Comparison of ENCODE assay signal across 2 cellular contexts in genomic region chr2:2527162-2527561, GRCh38.
TF ChIP-seq lines count a peak whose summit lies in the region.

No MANE protein-coding gene starts in this region.

TF ChIP-seq in A549, 52 proteins besides CTCF, POLR2A, EP300 and RAD21:
- TF ChIP-seq MAFK (IDR thresholded peaks at IDR 0.05; ENCODE audit: partially characterized antibody) = peak; percentile 1
- TF ChIP-seq HOXB5 (CRISPR knock-in tag; IDR thresholded peaks at IDR 0.05) = no peak
TF ChIP-seq in A549: peak in this region for 1.

TF ChIP-seq in IMR-90, 13 proteins besides CTCF, POLR2A, EP300 and RAD21:
- TF ChIP-seq ELK1 (IDR thresholded peaks at IDR 0.05; ENCODE audit: borderline replicate concordance, low read depth, low read length) = no peak
- TF ChIP-seq MAFK (IDR thresholded peaks at IDR 0.05; ENCODE audit: low read depth, low read length) = no peak
- TF ChIP-seq RFX5 (IDR thresholded peaks at IDR 0.05; ENCODE audit: low read depth, low read length) = no peak
- no peak for TF ChIP-seq FOS (IDR thresholded peaks at IDR 0.05; ENCODE audit: low read depth, low read length)
- no peak for TF ChIP-seq BHLHE40 (IDR thresholded peaks at IDR 0.05; ENCODE audit: low read depth, low read length)
- no peak for TF ChIP-seq CHD1 (IDR thresholded peaks at IDR 0.05; ENCODE audit: low read depth, low read length)
- no peak for TF ChIP-seq NFE2L2 (IDR thresholded peaks at IDR 0.05; ENCODE audit: low read depth, low read length)
- TF ChIP-seq RCOR1 (IDR thresholded peaks at IDR 0.05; ENCODE audit: insufficient replicate concordance, low read length) = no peak
- TF ChIP-seq CEBPB (IDR thresholded peaks at IDR 0.05; ENCODE audit: low read depth, low read length) = no peak
- no peak for TF ChIP-seq SMC3 (IDR thresholded peaks at IDR 0.05; ENCODE audit: low read depth, low read length)
- TF ChIP-seq MXI1 (IDR thresholded peaks at IDR 0.05; ENCODE audit: borderline replicate concordance, low read depth, low read length) = no peak
- TF ChIP-seq MAZ (IDR thresholded peaks at IDR 0.05; ENCODE audit: borderline replicate concordance, low read depth, low read length) = no peak
- no peak for TF ChIP-seq USF2 (IDR thresholded peaks at IDR 0.05; ENCODE audit: low read depth, low read length)
